In the genomic region with DNA sequence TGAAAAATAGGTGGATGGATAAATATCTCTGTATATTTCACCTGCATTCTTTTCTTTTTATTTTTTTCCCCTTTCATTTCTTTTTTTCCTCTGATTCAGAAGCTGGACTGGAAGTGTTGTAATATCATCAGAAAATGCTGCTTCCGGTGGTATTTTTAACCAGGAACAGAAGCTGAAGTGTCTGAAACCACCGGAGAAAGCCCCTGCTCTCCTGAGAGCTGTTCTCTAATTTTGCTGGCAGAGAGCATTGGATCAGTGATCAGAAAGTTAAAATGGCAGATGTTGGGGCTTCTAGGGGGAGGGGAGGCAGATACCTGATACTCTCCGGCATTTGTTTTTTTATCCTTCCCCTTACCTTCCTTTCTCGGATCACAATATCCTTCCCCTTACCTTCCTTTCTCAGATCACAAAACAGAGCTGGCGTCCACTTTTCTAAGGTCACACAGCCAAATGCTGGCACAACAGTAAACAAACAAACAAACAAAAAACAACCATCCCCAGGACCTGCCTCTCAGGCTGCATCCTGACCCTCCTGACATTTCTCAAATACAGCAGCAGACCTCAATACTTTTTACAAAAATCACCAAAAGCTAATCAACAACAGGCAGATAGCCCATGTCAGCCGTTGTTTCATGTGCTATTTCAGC, we compare ENCODE assay signal across 1 cellular context.
TF ChIP-seq lines count a peak whose summit lies in the region.

No MANE protein-coding gene starts in this region.

TF ChIP-seq in K562, 482 proteins besides CTCF, POLR2A, EP300 and RAD21 (continued from another document and continues in another):
- TF ChIP-seq, protein P1, sequence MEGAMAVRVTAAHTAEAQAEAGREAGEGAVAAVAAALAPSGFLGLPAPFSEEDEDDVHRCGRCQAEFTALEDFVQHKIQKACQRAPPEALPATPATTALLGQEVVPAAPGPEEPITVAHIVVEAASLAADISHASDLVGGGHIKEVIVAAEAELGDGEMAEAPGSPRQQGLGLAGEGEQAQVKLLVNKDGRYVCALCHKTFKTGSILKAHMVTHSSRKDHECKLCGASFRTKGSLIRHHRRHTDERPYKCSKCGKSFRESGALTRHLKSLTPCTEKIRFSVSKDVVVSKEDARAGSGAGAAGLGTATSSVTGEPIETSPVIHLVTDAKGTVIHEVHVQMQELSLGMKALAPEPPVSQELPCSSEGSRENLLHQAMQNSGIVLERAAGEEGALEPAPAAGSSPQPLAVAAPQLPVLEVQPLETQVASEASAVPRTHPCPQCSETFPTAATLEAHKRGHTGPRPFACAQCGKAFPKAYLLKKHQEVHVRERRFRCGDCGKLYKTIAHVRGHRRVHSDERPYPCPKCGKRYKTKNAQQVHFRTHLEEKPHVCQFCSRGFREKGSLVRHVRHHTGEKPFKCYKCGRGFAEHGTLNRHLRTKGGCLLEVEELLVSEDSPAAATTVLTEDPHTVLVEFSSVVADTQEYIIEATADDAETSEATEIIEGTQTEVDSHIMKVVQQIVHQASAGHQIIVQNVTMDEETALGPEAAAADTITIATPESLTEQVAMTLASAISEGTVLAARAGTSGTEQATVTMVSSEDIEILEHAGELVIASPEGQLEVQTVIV (CRISPR knock-in tag; IDR thresholded peaks at IDR 0.05; ENCODE audit: borderline replicate concordance) = no peak
- no peak for TF ChIP-seq ZBTB7A (IDR thresholded peaks at IDR 0.05; ENCODE audit: borderline replicate concordance, control insufficient read depth, low read depth, low read length)
- TF ChIP-seq ZNF41 (CRISPR knock-in tag; conservative IDR thresholded peaks at IDR 0.05) = no peak
- TF ChIP-seq, protein P2, sequence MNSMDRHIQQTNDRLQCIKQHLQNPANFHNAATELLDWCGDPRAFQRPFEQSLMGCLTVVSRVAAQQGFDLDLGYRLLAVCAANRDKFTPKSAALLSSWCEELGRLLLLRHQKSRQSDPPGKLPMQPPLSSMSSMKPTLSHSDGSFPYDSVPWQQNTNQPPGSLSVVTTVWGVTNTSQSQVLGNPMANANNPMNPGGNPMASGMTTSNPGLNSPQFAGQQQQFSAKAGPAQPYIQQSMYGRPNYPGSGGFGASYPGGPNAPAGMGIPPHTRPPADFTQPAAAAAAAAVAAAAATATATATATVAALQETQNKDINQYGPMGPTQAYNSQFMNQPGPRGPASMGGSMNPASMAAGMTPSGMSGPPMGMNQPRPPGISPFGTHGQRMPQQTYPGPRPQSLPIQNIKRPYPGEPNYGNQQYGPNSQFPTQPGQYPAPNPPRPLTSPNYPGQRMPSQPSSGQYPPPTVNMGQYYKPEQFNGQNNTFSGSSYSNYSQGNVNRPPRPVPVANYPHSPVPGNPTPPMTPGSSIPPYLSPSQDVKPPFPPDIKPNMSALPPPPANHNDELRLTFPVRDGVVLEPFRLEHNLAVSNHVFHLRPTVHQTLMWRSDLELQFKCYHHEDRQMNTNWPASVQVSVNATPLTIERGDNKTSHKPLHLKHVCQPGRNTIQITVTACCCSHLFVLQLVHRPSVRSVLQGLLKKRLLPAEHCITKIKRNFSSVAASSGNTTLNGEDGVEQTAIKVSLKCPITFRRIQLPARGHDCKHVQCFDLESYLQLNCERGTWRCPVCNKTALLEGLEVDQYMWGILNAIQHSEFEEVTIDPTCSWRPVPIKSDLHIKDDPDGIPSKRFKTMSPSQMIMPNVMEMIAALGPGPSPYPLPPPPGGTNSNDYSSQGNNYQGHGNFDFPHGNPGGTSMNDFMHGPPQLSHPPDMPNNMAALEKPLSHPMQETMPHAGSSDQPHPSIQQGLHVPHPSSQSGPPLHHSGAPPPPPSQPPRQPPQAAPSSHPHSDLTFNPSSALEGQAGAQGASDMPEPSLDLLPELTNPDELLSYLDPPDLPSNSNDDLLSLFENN (IDR thresholded peaks at IDR 0.05; ENCODE audit: low read depth in 2 of 2, low read length in 2 of 2) = no peak
- TF ChIP-seq, protein P3, sequence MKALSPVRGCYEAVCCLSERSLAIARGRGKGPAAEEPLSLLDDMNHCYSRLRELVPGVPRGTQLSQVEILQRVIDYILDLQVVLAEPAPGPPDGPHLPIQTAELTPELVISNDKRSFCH (CRISPR knock-in tag; IDR thresholded peaks at IDR 0.05) = no peak
- TF ChIP-seq, protein P3 (tag; IDR thresholded peaks at IDR 0.05) = no peak
- TF ChIP-seq CC2D1A (IDR thresholded peaks at IDR 0.05) = no peak
- TF ChIP-seq CREBBP (IDR thresholded peaks at IDR 0.05; ENCODE audit: low read depth, low read length) = no peak
- TF ChIP-seq ELF4 (CRISPR knock-in tag; IDR thresholded peaks at IDR 0.05) = no peak
- no peak for TF ChIP-seq SRSF1 (IDR thresholded peaks at IDR 0.05; ENCODE audit: low read depth, low read length)
- no peak; a peak in 1 of 4 replicates for TF ChIP-seq ARNT (IDR thresholded peaks at IDR 0.05)
- TF ChIP-seq, protein P4, sequence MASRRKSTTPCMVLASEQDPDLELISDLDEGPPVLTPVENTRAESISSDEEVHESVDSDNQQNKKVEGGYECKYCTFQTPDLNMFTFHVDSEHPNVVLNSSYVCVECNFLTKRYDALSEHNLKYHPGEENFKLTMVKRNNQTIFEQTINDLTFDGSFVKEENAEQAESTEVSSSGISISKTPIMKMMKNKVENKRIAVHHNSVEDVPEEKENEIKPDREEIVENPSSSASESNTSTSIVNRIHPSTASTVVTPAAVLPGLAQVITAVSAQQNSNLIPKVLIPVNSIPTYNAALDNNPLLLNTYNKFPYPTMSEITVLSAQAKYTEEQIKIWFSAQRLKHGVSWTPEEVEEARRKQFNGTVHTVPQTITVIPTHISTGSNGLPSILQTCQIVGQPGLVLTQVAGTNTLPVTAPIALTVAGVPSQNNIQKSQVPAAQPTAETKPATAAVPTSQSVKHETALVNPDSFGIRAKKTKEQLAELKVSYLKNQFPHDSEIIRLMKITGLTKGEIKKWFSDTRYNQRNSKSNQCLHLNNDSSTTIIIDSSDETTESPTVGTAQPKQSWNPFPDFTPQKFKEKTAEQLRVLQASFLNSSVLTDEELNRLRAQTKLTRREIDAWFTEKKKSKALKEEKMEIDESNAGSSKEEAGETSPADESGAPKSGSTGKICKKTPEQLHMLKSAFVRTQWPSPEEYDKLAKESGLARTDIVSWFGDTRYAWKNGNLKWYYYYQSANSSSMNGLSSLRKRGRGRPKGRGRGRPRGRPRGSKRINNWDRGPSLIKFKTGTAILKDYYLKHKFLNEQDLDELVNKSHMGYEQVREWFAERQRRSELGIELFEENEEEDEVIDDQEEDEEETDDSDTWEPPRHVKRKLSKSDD (conservative IDR thresholded peaks at IDR 0.05; ENCODE audit: low read length) = no peak
- TF ChIP-seq RBM15 (IDR thresholded peaks at IDR 0.05; ENCODE audit: insufficient read depth, low read length) = no peak
- no peak for TF ChIP-seq PTTG1 (tag; IDR thresholded peaks at IDR 0.05; ENCODE audit: low read depth)
- TF ChIP-seq CCAR2 (IDR thresholded peaks at IDR 0.05; ENCODE audit: low read depth, low read length) = no peak
- no peak for TF ChIP-seq BMI1 (IDR thresholded peaks at IDR 0.05; ENCODE audit: low read length)
- TF ChIP-seq, protein P5, sequence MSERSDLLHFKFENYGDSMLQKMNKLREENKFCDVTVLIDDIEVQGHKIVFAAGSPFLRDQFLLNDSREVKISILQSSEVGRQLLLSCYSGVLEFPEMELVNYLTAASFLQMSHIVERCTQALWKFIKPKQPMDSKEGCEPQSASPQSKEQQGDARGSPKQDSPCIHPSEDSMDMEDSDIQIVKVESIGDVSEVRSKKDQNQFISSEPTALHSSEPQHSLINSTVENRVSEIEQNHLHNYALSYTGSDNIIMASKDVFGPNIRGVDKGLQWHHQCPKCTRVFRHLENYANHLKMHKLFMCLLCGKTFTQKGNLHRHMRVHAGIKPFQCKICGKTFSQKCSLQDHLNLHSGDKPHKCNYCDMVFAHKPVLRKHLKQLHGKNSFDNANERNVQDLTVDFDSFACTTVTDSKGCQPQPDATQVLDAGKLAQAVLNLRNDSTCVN (CRISPR knock-in tag; IDR thresholded peaks at IDR 0.05) = 0 out of 2 replicates have a peak, but pooled peaks have one; percentile 31
- TF ChIP-seq, protein P6, sequence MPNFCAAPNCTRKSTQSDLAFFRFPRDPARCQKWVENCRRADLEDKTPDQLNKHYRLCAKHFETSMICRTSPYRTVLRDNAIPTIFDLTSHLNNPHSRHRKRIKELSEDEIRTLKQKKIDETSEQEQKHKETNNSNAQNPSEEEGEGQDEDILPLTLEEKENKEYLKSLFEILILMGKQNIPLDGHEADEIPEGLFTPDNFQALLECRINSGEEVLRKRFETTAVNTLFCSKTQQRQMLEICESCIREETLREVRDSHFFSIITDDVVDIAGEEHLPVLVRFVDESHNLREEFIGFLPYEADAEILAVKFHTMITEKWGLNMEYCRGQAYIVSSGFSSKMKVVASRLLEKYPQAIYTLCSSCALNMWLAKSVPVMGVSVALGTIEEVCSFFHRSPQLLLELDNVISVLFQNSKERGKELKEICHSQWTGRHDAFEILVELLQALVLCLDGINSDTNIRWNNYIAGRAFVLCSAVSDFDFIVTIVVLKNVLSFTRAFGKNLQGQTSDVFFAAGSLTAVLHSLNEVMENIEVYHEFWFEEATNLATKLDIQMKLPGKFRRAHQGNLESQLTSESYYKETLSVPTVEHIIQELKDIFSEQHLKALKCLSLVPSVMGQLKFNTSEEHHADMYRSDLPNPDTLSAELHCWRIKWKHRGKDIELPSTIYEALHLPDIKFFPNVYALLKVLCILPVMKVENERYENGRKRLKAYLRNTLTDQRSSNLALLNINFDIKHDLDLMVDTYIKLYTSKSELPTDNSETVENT (CRISPR knock-in tag; IDR thresholded peaks at IDR 0.05) = no peak
- peak; percentile 89; the same call in 1 of the 2 replicates for TF ChIP-seq HDGF (IDR thresholded peaks at IDR 0.05)
- no peak for TF ChIP-seq SMARCE1 (IDR thresholded peaks at IDR 0.05)
- no peak for TF ChIP-seq ZBTB8A (IDR thresholded peaks at IDR 0.05; ENCODE audit: partially characterized antibody)
- TF ChIP-seq, protein P7, sequence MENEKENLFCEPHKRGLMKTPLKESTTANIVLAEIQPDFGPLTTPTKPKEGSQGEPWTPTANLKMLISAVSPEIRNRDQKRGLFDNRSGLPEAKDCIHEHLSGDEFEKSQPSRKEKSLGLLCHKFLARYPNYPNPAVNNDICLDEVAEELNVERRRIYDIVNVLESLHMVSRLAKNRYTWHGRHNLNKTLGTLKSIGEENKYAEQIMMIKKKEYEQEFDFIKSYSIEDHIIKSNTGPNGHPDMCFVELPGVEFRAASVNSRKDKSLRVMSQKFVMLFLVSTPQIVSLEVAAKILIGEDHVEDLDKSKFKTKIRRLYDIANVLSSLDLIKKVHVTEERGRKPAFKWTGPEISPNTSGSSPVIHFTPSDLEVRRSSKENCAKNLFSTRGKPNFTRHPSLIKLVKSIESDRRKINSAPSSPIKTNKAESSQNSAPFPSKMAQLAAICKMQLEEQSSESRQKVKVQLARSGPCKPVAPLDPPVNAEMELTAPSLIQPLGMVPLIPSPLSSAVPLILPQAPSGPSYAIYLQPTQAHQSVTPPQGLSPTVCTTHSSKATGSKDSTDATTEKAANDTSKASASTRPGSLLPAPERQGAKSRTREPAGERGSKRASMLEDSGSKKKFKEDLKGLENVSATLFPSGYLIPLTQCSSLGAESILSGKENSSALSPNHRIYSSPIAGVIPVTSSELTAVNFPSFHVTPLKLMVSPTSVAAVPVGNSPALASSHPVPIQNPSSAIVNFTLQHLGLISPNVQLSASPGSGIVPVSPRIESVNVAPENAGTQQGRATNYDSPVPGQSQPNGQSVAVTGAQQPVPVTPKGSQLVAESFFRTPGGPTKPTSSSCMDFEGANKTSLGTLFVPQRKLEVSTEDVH (IDR thresholded peaks at IDR 0.05; ENCODE audit: low read depth, partially characterized antibody) = no peak
- no peak for TF ChIP-seq ZNF561 (CRISPR knock-in tag; conservative IDR thresholded peaks at IDR 0.05)
- no peak for TF ChIP-seq MIER1 (IDR thresholded peaks at IDR 0.05; ENCODE audit: low read depth)
- TF ChIP-seq, protein P8, sequence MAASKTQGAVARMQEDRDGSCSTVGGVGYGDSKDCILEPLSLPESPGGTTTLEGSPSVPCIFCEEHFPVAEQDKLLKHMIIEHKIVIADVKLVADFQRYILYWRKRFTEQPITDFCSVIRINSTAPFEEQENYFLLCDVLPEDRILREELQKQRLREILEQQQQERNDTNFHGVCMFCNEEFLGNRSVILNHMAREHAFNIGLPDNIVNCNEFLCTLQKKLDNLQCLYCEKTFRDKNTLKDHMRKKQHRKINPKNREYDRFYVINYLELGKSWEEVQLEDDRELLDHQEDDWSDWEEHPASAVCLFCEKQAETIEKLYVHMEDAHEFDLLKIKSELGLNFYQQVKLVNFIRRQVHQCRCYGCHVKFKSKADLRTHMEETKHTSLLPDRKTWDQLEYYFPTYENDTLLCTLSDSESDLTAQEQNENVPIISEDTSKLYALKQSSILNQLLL (CRISPR knock-in tag; IDR thresholded peaks at IDR 0.05; ENCODE audit: borderline replicate concordance) = no peak
- no peak for TF ChIP-seq ELF2 (CRISPR knock-in tag; IDR thresholded peaks at IDR 0.05)
- TF ChIP-seq ZNF764 (CRISPR knock-in tag; IDR thresholded peaks at IDR 0.05; ENCODE audit: low read depth) = no peak
- TF ChIP-seq GATAD2B (IDR thresholded peaks at IDR 0.05; ENCODE audit: borderline replicate concordance) = no peak
- TF ChIP-seq FOSL1 (tag; conservative IDR thresholded peaks at IDR 0.05) = no peak
- no peak for TF ChIP-seq HDAC3 (IDR thresholded peaks at IDR 0.05; ENCODE audit: borderline replicate concordance, partially characterized antibody)
- TF ChIP-seq, protein P9, sequence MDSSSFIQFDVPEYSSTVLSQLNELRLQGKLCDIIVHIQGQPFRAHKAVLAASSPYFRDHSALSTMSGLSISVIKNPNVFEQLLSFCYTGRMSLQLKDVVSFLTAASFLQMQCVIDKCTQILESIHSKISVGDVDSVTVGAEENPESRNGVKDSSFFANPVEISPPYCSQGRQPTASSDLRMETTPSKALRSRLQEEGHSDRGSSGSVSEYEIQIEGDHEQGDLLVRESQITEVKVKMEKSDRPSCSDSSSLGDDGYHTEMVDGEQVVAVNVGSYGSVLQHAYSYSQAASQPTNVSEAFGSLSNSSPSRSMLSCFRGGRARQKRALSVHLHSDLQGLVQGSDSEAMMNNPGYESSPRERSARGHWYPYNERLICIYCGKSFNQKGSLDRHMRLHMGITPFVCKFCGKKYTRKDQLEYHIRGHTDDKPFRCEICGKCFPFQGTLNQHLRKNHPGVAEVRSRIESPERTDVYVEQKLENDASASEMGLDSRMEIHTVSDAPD (CRISPR knock-in tag; IDR thresholded peaks at IDR 0.05) = no peak
- TF ChIP-seq NCOA4 (IDR thresholded peaks at IDR 0.05; ENCODE audit: partially characterized antibody) = no peak
- no peak for TF ChIP-seq EP400 (IDR thresholded peaks at IDR 0.05)
- TF ChIP-seq BACH1 (tag; IDR thresholded peaks at IDR 0.05) = peak; percentile 70
- 0 out of 4 replicates have a peak, but pooled peaks of 1 of the 2 experiments have one; percentile 31 for TF ChIP-seq HDAC1 (IDR thresholded peaks at IDR 0.05)
- TF ChIP-seq, protein P10, sequence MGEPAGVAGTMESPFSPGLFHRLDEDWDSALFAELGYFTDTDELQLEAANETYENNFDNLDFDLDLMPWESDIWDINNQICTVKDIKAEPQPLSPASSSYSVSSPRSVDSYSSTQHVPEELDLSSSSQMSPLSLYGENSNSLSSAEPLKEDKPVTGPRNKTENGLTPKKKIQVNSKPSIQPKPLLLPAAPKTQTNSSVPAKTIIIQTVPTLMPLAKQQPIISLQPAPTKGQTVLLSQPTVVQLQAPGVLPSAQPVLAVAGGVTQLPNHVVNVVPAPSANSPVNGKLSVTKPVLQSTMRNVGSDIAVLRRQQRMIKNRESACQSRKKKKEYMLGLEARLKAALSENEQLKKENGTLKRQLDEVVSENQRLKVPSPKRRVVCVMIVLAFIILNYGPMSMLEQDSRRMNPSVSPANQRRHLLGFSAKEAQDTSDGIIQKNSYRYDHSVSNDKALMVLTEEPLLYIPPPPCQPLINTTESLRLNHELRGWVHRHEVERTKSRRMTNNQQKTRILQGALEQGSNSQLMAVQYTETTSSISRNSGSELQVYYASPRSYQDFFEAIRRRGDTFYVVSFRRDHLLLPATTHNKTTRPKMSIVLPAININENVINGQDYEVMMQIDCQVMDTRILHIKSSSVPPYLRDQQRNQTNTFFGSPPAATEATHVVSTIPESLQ (CRISPR knock-in tag; IDR thresholded peaks at IDR 0.05) = no peak
- no peak for TF ChIP-seq SMAD1 (IDR thresholded peaks at IDR 0.05; ENCODE audit: low read depth, low read length, partially characterized antibody)
- TF ChIP-seq ZNF431 (CRISPR knock-in tag; IDR thresholded peaks at IDR 0.05) = no peak
